9 cellular contexts compared by ENCODE assay signal in the genomic region with DNA sequence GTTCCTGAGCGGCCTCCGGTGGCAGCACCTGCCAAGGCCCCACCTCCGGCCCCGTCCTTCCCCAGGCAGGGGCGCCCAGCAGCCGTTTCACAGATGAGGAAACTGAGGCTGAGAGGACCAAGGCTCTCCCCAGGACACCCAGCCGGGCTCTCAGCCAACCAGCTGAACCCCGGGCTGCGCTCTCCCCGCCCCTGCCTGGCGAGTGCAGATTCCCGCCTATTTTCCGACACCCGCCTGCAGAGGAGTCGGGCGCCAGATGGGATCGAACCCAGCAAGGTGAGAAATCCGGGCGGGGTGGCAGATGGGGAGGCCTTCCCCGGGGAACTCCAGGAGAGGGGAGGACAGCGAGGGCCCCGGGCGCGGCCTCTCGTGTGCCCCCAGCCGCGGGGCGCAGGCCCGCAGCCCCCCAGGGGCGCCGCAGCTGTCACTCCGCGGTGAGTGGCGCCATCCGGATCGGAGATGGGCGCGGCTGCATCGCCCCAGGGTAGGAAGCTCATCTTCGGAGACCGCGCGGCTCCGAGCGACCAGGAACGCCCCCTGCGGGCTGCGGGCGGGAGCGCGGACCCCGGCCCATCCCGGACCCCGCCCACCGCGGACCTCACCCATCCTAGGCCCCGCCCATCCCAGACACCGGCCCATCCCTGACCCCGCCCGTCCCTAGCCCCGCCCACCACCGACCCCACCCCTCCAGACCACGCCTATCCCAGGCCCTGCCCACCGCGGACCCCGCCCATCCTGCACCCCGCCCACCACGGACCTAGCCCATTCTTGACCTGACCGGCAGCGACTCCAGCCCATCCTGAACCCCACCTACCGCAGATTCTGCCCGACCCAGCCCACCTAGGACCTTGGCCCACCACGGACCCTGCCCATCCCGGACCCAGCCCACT.
A peak's percentile ranks its signal among the peaks of the same experiment; 100 is the strongest.
DNase-seq lines count a peak whose midpoint lies in the region; TF ChIP-seq lines count a peak whose summit lies in the region.
"Had no signal": no experiment of that assay in that cellular context is flagged by ENCODE, and none has a peak within 500 bp of the region (broad histone marks: within the 10 kb centered on the region; RNA-seq: fewer than 3 reads in every experiment).

No MANE protein-coding gene starts in this region.

- no peak for TF ChIP-seq POLR2A in spleen (IDR thresholded peaks at IDR 0.05)

- intact Hi-C loops in spleen (cut with DNase I; ENCODE audit: low total_unique reads): no loop called here

- H3K27ac ChIP-seq in spleen: no peak overlapping the region

- no peaks in the 10 kb centered on the region for H3K36me3 ChIP-seq in adipocyte (ENCODE audit: control insufficient read depth, insufficient read depth, low read length, severe bottlenecking)
- H3K36me3 ChIP-seq in spleen: no peaks in the 10 kb centered on the region

- no peaks in the 10 kb centered on the region for H3K4me1 ChIP-seq in adipocyte (ENCODE audit: control insufficient read depth, insufficient read depth, low read length)
- H3K4me1 ChIP-seq in spleen: peaks cover 0 to 11% (median 6%) of the 10 kb centered on the region in 6 donors

- WGBS in spleen, 5 donors: 3 to 10% (median 4%) methylated on average over 15 to 74 of the region's 74 CpGs

- no peak overlapping the region for H3K9ac ChIP-seq in adipocyte (ENCODE audit: low read length)

- H3K9me3 ChIP-seq in adipocyte (ENCODE audit: control insufficient read depth, low read length) (peaks cover 11% of the 10 kb centered on the region), spleen (peaks cover 0 to 25% (median 13%) of the 10 kb centered on the region in 8 donors)

- TF ChIP-seq CTCF in retinal pigment epithelial cell (conservative IDR thresholded peaks at IDR 0.05; ENCODE audit: low read depth, low read length) (peak; percentile 26), spleen (IDR thresholded peaks at IDR 0.05 in 8 of 11, conservative IDR thresholded peaks at IDR 0.05 in 3 of 11) (no peak)

- H3K27me3 ChIP-seq in adipocyte (replicated peaks; ENCODE audit: control insufficient read depth, insufficient read depth, low read length) (peaks cover 85% of the 10 kb centered on the region), spleen (replicated peaks in 1 of 7) (peaks cover 2 to 100% (median 49%) of the 10 kb centered on the region in 7 donors)

- DNase-seq in activated T-cell treated with anti-CD3 and anti-CD28 coated beads for 24 hours (ENCODE audit: low read depth): peak; percentile 4
- DNase-seq in activated T-cell treated with anti-CD3 and anti-CD28 coated beads for 4 hours: no peak
- DNase-seq in NCI-H226: peak; percentile 53
- peak; percentile 17 for DNase-seq in adipocyte (ENCODE audit: low read depth)
- DNase-seq in retinal pigment epithelial cell (ENCODE audit: low read depth): no peak
- no peak for DNase-seq in C1 segment of cervical spinal cord (lab: John Stamatoyannopoulos, UW)
- DNase-seq in spleen: no peak
- DNase-seq in NCI-H2107 treated with DMSO at 0.1 percent for 48 hours (lab: John Stamatoyannopoulos, UW; ENCODE audit: unreplicated experiment): no peak

- H3K4me3 ChIP-seq in adipocyte (ENCODE audit: low read length) (no peak overlapping the region), retinal pigment epithelial cell (ENCODE audit: low read length) (no peak overlapping the region), spleen (peak overlapping the region in 1 of 8 donors; percentile 55)
- H3K4me3 ChIP-seq: lung had no signal

Comparison
In these comparisons a context has a peak if more than half of its experiments do, and no peak if none do; other contexts are left out.
1. DNase-seq: peak in activated T-cell treated with anti-CD3 and anti-CD28 coated beads for 24 hours (single experiment), NCI-H226 (single experiment) and adipocyte (single experiment); none in activated T-cell treated with anti-CD3 and anti-CD28 coated beads for 4 hours (single experiment), retinal pigment epithelial cell (single experiment), C1 segment of cervical spinal cord (0 of 14), spleen (single experiment) and NCI-H2107 treated with DMSO at 0.1 percent for 48 hours (single experiment).